9 cellular contexts compared by ENCODE assay signal in genomic region chr18:79963658-79964329, GRCh38. TPM values are rescaled to one million over a fixed set of nuclear protein-coding genes. Genes with fewer than 3 reads are reported as not detected.
DNase-seq lines count a peak whose midpoint lies in the region; FAIRE-seq and TF ChIP-seq lines count a peak whose summit lies in the region.
"Had no signal": no experiment of that assay in that cellular context is flagged by ENCODE, and none has a peak within 500 bp of the region (broad histone marks: within the 10 kb centered on the region; RNA-seq: fewer than 3 reads in every experiment).

No MANE protein-coding gene starts in this region.

- H3K4me3 ChIP-seq in breast epithelium (peak overlapping the region; percentile 68 to 96 (median 71)), mononuclear cell (ENCODE audit: low read length) (peak overlapping the region; percentile 47), urinary bladder (ENCODE audit: low read depth, low read length) (peak overlapping the region; percentile 86)

- H3K36me3 Mint-ChIP-seq in activated naive CD4-positive, alpha-beta T cell treated with anti-CD3 and anti-CD28 coated beads, Interleukin-2, amount 50 U/mL, for 24 hours, result no peaks in the 10 kb centered on the region

- H3K27me3 ChIP-seq in breast epithelium (no peaks in the 10 kb centered on the region), mononuclear cell (ENCODE audit: insufficient read depth, low read length) (no peaks in the 10 kb centered on the region)

- H3K4me3 Mint-ChIP-seq in activated naive CD4-positive, alpha-beta T cell treated with anti-CD3 and anti-CD28 coated beads, Interleukin-2, amount 50 U/mL, for 24 hours, result peak overlapping the region; percentile 69

- H3K9me3 ChIP-seq in breast epithelium, result no peaks in the 10 kb centered on the region
- H3K9me3 ChIP-seq in mononuclear cell (ENCODE audit: low read depth, low read length), result no peaks in the 10 kb centered on the region

- no peaks in the 10 kb centered on the region for H3K27me3 Mint-ChIP-seq in activated naive CD4-positive, alpha-beta T cell treated with anti-CD3 and anti-CD28 coated beads, Interleukin-2, amount 50 U/mL, for 24 hours

- intact Hi-C loops in breast epithelium (cut with DNase I; ENCODE audit: low total_unique reads), result no loop called here

- no peak for TF ChIP-seq CTCF in breast epithelium (IDR thresholded peaks at IDR 0.05)

- H3K27ac ChIP-seq in breast epithelium (peak overlapping the region; percentile 94 to 98), urinary bladder (ENCODE audit: low read depth) (peak overlapping the region; percentile 38)

- H3K4me1 ChIP-seq in breast epithelium (peaks cover 0 to 8% of the 10 kb centered on the region in 2 donors), mononuclear cell (ENCODE audit: insufficient read depth, low read length) (peaks cover 39% of the 10 kb centered on the region), urinary bladder (ENCODE audit: insufficient read depth) (no peaks in the 10 kb centered on the region)

- no peaks in the 10 kb centered on the region for H3K9me3 Mint-ChIP-seq in activated naive CD4-positive, alpha-beta T cell treated with anti-CD3 and anti-CD28 coated beads, Interleukin-2, amount 50 U/mL, for 24 hours

- FAIRE-seq in H54 (lab: Jason Lieb, UNC), result no peak

- no peak for TF ChIP-seq POLR2A in breast epithelium (IDR thresholded peaks at IDR 0.05)
- TF ChIP-seq POLR2A in H54 (IDR thresholded peaks at IDR 0.05; ENCODE audit: low read depth, low read length), result no peak

- peaks cover 41% of the 10 kb centered on the region for H3K4me1 Mint-ChIP-seq in activated naive CD4-positive, alpha-beta T cell treated with anti-CD3 and anti-CD28 coated beads, Interleukin-2, amount 50 U/mL, for 24 hours

- DNase-seq in activated naive CD4-positive, alpha-beta T cell (lab: John Stamatoyannopoulos, UW), result no peak
- no peak for DNase-seq in breast epithelium (ENCODE audit: low spot score in 2 of 2)
- no peak for DNase-seq in H54 (ENCODE audit: insufficient read length, low spot score)
- DNase-seq in GM03348 (ENCODE audit: low spot score), result no peak
- no peak for DNase-seq in HUDEP-2 (lab: John Stamatoyannopoulos, UW; ENCODE audit: unreplicated experiment in 76 of 76)
- DNase-seq: OCI-M1 had no signal

- no peaks in the 10 kb centered on the region for H3K36me3 ChIP-seq in breast epithelium
- H3K36me3 ChIP-seq in urinary bladder (ENCODE audit: insufficient read depth), result no peaks in the 10 kb centered on the region

- peak overlapping the region; percentile 59 for H3K27ac Mint-ChIP-seq in activated naive CD4-positive, alpha-beta T cell treated with anti-CD3 and anti-CD28 coated beads, Interleukin-2, amount 50 U/mL, for 24 hours

- whole genome bisulfite sequencing in urinary bladder, result 90% methylated on average over 30 of the region's 30 CpGs

RNA-seq across cellular contexts. Expression of gene HSBP1L1, which starts 0.6 kb away (rescaled TPM):
- total RNA-seq in breast epithelium (10 to 100 TPM; 24.6 to 42.1 (median 38.3) TPM), mononuclear cell (18.6 TPM), urinary bladder (4.9 TPM)
- 8.6 TPM for polyA plus RNA-seq in urinary bladder

RNA-seq across cellular contexts. Expression of gene SLC66A2, which starts 12.3 kb away (rescaled TPM):
- 100 to 1,000 TPM in 1 of 3 donors, 10 to 100 TPM in 2; 45.2 to 141 (median 65.9) TPM for total RNA-seq in breast epithelium
- total RNA-seq in mononuclear cell, result 26.9 TPM
- total RNA-seq in urinary bladder, result 14.8 TPM
- 47.8 TPM for polyA plus RNA-seq in urinary bladder

RNA-seq across cellular contexts. Expression of gene TXNL4A, which starts 24.6 kb away (rescaled TPM):
- 10 to 100 TPM; 21.4 to 39.2 (median 23.9) TPM for total RNA-seq in breast epithelium
- 29.9 TPM for total RNA-seq in mononuclear cell
- total RNA-seq in urinary bladder, result 31.0 TPM
- polyA plus RNA-seq in urinary bladder, result 66.9 TPM
